28 cellular contexts compared by ENCODE assay signal in genomic region chr21:33013618-33014017, GRCh38. TPM values are rescaled to one million over a fixed set of nuclear protein-coding genes. Genes with fewer than 3 reads are reported as not detected.
"Had no signal": no experiment of that assay in that cellular context is flagged by ENCODE, and none has a peak within 500 bp of the region (broad histone marks: within the 10 kb centered on the region; RNA-seq: fewer than 3 reads in every experiment).

No MANE protein-coding gene starts in this region.

- H3K27ac Mint-ChIP-seq: activated B cell treated with CpG ODN at 0.5 μM for 24 hours; activated CD4-positive, alpha-beta T cell treated with anti-CD3 and anti-CD28 coated beads, Interleukin-2, amount 10 ng/mL, durations not matched to agents 24 days and 14 days; activated naive CD4-positive, alpha-beta T cell treated with anti-CD3 and anti-CD28 coated beads, Interleukin-2, amount 10 ng/mL, durations not matched to agents 7 days and 5 days; activated naive CD8-positive, alpha-beta T cell treated with anti-CD3 and anti-CD28 coated beads for 36 hours; activated T-helper 17 cell treated with anti-CD3 and anti-CD28 coated beads, Interleukin-2, amount 50 U/mL, for 72 hours; T-cell had no signal

- H3K27ac ChIP-seq: brain microvascular endothelial cell, cardiac muscle cell, SJSA1 had no signal

- H3K9me3 ChIP-seq: SJSA1 had no signal

- H3K4me1 ChIP-seq: SJSA1 had no signal

- H3K36me3 ChIP-seq: brain microvascular endothelial cell, cardiac muscle cell, SJSA1 had no signal

- H3K4me3 ChIP-seq: cardiac muscle cell, SJSA1 had no signal

- H3K4me1 Mint-ChIP-seq: activated B cell treated with CpG ODN at 0.5 μM for 24 hours; activated CD4-positive, alpha-beta T cell treated with anti-CD3 and anti-CD28 coated beads, Interleukin-2, amount 10 ng/mL, durations not matched to agents 24 days and 14 days; activated naive CD4-positive, alpha-beta T cell treated with anti-CD3 and anti-CD28 coated beads, Interleukin-2, amount 10 ng/mL, durations not matched to agents 7 days and 5 days; activated naive CD8-positive, alpha-beta T cell treated with anti-CD3 and anti-CD28 coated beads for 36 hours; activated T-helper 17 cell treated with anti-CD3 and anti-CD28 coated beads, Interleukin-2, amount 50 U/mL, for 72 hours had no signal

- H3K9me3 Mint-ChIP-seq: activated B cell treated with CpG ODN at 0.5 μM for 24 hours; activated CD4-positive, alpha-beta T cell treated with anti-CD3 and anti-CD28 coated beads, Interleukin-2, amount 10 ng/mL, durations not matched to agents 24 days and 14 days; activated naive CD4-positive, alpha-beta T cell treated with anti-CD3 and anti-CD28 coated beads, Interleukin-2, amount 10 ng/mL, durations not matched to agents 7 days and 5 days; activated naive CD8-positive, alpha-beta T cell treated with anti-CD3 and anti-CD28 coated beads for 36 hours; activated T-helper 17 cell treated with anti-CD3 and anti-CD28 coated beads, Interleukin-2, amount 50 U/mL, for 72 hours; T-cell had no signal

- H3K36me3 Mint-ChIP-seq: activated naive CD4-positive, alpha-beta T cell treated with anti-CD3 and anti-CD28 coated beads, Interleukin-2, amount 10 ng/mL, durations not matched to agents 7 days and 5 days; activated naive CD8-positive, alpha-beta T cell treated with anti-CD3 and anti-CD28 coated beads for 36 hours; T-cell had no signal

- FAIRE-seq: RCC 7860, TTC549 had no signal

- DNase-seq: activated B cell treated with CpG ODN at 0.5 μM for 24 hours; activated CD4-positive, alpha-beta T cell treated with anti-CD3 and anti-CD28 coated beads for 1 hour; activated CD4-positive, alpha-beta T cell treated with anti-CD3 and anti-CD28 coated beads, Interleukin-2, amount 10 ng/mL, durations not matched to agents 24 days and 14 days; activated CD4-positive, alpha-beta T cell treated with anti-CD3 and anti-CD28 coated beads, Interleukin-2, amount 50 U/mL, for 48 hours; activated gamma-delta T cell; activated naive CD4-positive, alpha-beta T cell treated with anti-CD3 and anti-CD28 coated beads, Interleukin-2, amount 10 ng/mL, durations not matched to agents 7 days and 5 days; activated naive CD8-positive, alpha-beta T cell treated with anti-CD3 and anti-CD28 coated beads for 36 hours; activated T-cell treated with anti-CD3 and anti-CD28 coated beads for 4 hours; activated T-cell treated with anti-CD3 and anti-CD28 coated beads, Interleukin-2, amount 50 U/mL, for 48 hours; brain microvascular endothelial cell; NCI-H1092 treated with DMSO at 0.1 percent for 48 hours; NCI-H1417 treated with DMSO at 0.1 percent for 48 hours; NCI-H1694; NCI-H2029; NCI-H2107; NCI-H345; NCI-H510A treated with DMSO at 0.1 percent for 48 hours; NCI-H69; SHP77; T-cell; T-helper 2 cell; T1000 had no signal

- H3K4me3 Mint-ChIP-seq: activated B cell treated with CpG ODN at 0.5 μM for 24 hours; activated CD4-positive, alpha-beta T cell treated with anti-CD3 and anti-CD28 coated beads, Interleukin-2, amount 10 ng/mL, durations not matched to agents 24 days and 14 days; activated naive CD4-positive, alpha-beta T cell treated with anti-CD3 and anti-CD28 coated beads, Interleukin-2, amount 10 ng/mL, durations not matched to agents 7 days and 5 days; activated naive CD8-positive, alpha-beta T cell treated with anti-CD3 and anti-CD28 coated beads for 36 hours; activated T-helper 17 cell treated with anti-CD3 and anti-CD28 coated beads, Interleukin-2, amount 50 U/mL, for 72 hours; T-cell had no signal

- ATAC-seq: activated T-helper 17 cell treated with anti-CD3 and anti-CD28 coated beads, Interleukin-2, amount 50 U/mL, for 72 hours; T-cell had no signal

RNA-seq across cellular contexts. Expression of gene OLIG2, which starts 12.1 kb away (rescaled TPM):
- total RNA-seq: activated B cell treated with CpG ODN at 0.5 μM for 24 hours; activated CD4-positive, alpha-beta T cell treated with anti-CD3 and anti-CD28 coated beads, Interleukin-2, amount 10 ng/mL, durations not matched to agents 24 days and 14 days; activated naive CD8-positive, alpha-beta T cell treated with anti-CD3 and anti-CD28 coated beads for 36 hours; activated T-helper 17 cell treated with anti-CD3 and anti-CD28 coated beads, Interleukin-2, amount 50 U/mL, for 72 hours; SJSA1; T-cell had no signal
- polyA plus RNA-seq: adipose tissue, cardiac muscle cell had no signal

RNA-seq across cellular contexts. Expression of gene OLIG1, which starts 56.3 kb away (rescaled TPM):
- total RNA-seq: activated B cell treated with CpG ODN at 0.5 μM for 24 hours; activated CD4-positive, alpha-beta T cell treated with anti-CD3 and anti-CD28 coated beads, Interleukin-2, amount 10 ng/mL, durations not matched to agents 24 days and 14 days; activated T-helper 17 cell treated with anti-CD3 and anti-CD28 coated beads, Interleukin-2, amount 50 U/mL, for 72 hours; cardiac muscle cell; SJSA1; T-cell had no signal
